ENCODE assay signal across 15 cellular contexts in genomic region chr17:82043507-82043906, GRCh38. TPM values are rescaled to one million over a fixed set of nuclear protein-coding genes. Genes with fewer than 3 reads are reported as not detected.
DNase-seq lines count a peak whose midpoint lies in the region; ATAC-seq, FAIRE-seq and TF ChIP-seq lines count a peak whose summit lies in the region.
"Had no signal": no experiment of that assay in that cellular context is flagged by ENCODE, and none has a peak within 500 bp of the region (broad histone marks: within the 10 kb centered on the region; RNA-seq: fewer than 3 reads in every experiment).

No MANE protein-coding gene starts in this region.

- peak overlapping the region; percentile 59; the same call in 1 of the 2 replicates for H2AFZ ChIP-seq in GM23338
- H2AFZ ChIP-seq in HCT116 (ENCODE audit: low read depth, low read length, poor library complexity, severe bottlenecking) = no peak overlapping the region
- H2AFZ ChIP-seq in K562 (ENCODE audit: low read depth, low read length) = peak overlapping the region; percentile 65
- peak overlapping the region; percentile 89 for H2AFZ ChIP-seq in neural progenitor cell (replicated peaks)

- TF ChIP-seq CTCF in GM23338 (conservative IDR thresholded peaks at IDR 0.05; ENCODE audit: low read depth in 2 of 2) (no peak), HCT116 (IDR thresholded peaks at IDR 0.05 in 2 of 3, conservative IDR thresholded peaks at IDR 0.05 in 1 of 3; ENCODE audit: borderline replicate concordance in 1 of 3, insufficient read depth in 1 of 3, low read depth in 2 of 3, low read length in 2 of 3) (no peak), K562 (IDR thresholded peaks at IDR 0.05 in 2 of 3, conservative IDR thresholded peaks at IDR 0.05 in 1 of 3; ENCODE audit: insufficient read depth in 2 of 3, low read depth in 1 of 3, low read length in 3 of 3) (0 out of 6 replicates have a peak, but pooled peaks of 1 of the 3 experiments have one; percentile 4), neural progenitor cell (IDR thresholded peaks at IDR 0.05) (no peak)

- no TSS peak for BruUV-seq in HCT116 (replicated peaks; lab: Mats Ljungman, UMichigan)
- BruUV-seq in K562 (replicated peaks; lab: Mats Ljungman, UMichigan) = no TSS peak

- 52% methylated on average over 16 of the region's 16 CpGs for WGBS in K562 (ENCODE audit: insufficient coverage, low coverage, missing lambda C conversion rate)

- POLR2A ChIA-PET in HCT116 (lab: Charles Lee) = no interaction called here
- POLR2A ChIA-PET in K562 (lab: Yijun Ruan, JAX) = interaction anchor here (0.7 to 1.7 kb wide), 3 partner anchors 9 to 1127 kb away, joined by 3 to 6 read pairs (median 5); no protein-coding TSS in a partner anchor

- no peaks in the 10 kb centered on the region for H3K9me3 ChIP-seq in HCT116 (ENCODE audit: control insufficient read depth in 1 of 2, insufficient read depth in 1 of 2, low read depth in 1 of 2, low read length in 2 of 2)
- H3K9me3 ChIP-seq in K562 (replicated peaks; ENCODE audit: control insufficient read depth, insufficient read depth, low read depth, low read length) = no peaks in the 10 kb centered on the region
- H3K9me3 ChIP-seq in neural progenitor cell (ENCODE audit: low read depth) = no peaks in the 10 kb centered on the region
- H3K9me3 ChIP-seq: BLaER1 treated with 17β-estradiol and CSF1 and Interleukin-3, amounts not matched to agents 10 nM and 100 nM; HAP-1 had no signal

- RAD21 ChIA-PET in HCT116 (lab: Charles Lee; ENCODE audit: low non-redundant PET in 1 of 2, low total read pairs in 2 of 2, uncharacterized antibody in 2 of 2, unreplicated experiment in 2 of 2) = no interaction called here

- no peaks in the 10 kb centered on the region for H3K36me3 ChIP-seq in GM23338 (ENCODE audit: insufficient read depth)
- peaks cover 3 to 7% of the 10 kb centered on the region in 2 experiments; a peak in 2 of 4 replicates for H3K36me3 ChIP-seq in HCT116 (ENCODE audit: control insufficient read depth in 1 of 2, insufficient read depth in 2 of 2, low read length in 2 of 2)
- H3K36me3 ChIP-seq in K562 (ENCODE audit: control insufficient read depth, insufficient read depth, low read length) = peaks cover 15% of the 10 kb centered on the region; the same call in 2 of the 3 replicates
- no peaks in the 10 kb centered on the region for H3K36me3 ChIP-seq in neural progenitor cell
- H3K36me3 ChIP-seq: HAP-1 had no signal

- no peaks in the 10 kb centered on the region for H3K4me1 ChIP-seq in GM23338 (ENCODE audit: insufficient read depth)
- H3K4me1 ChIP-seq in HCT116 (ENCODE audit: control insufficient read depth in 1 of 2, insufficient read depth in 2 of 2, low read length in 2 of 2) = no peaks in the 10 kb centered on the region
- H3K4me1 ChIP-seq in K562 (replicated peaks in 1 of 2; ENCODE audit: control insufficient read depth in 2 of 2, insufficient read depth in 2 of 2, low read length in 2 of 2) = peaks cover 0 to 52% of the 10 kb centered on the region in 2 experiments; a peak in 3 of 5 replicates
- H3K4me1 ChIP-seq in neural progenitor cell = no peaks in the 10 kb centered on the region

- H3K27me3 ChIP-seq in GM23338 (ENCODE audit: insufficient read depth) = no peaks in the 10 kb centered on the region
- H3K27me3 ChIP-seq in HCT116 (ENCODE audit: insufficient read depth, low read length) = no peaks in the 10 kb centered on the region
- H3K27me3 ChIP-seq in K562 (ENCODE audit: control insufficient read depth in 2 of 2, insufficient read depth in 2 of 2, low read length in 2 of 2) = no peaks in the 10 kb centered on the region
- H3K27me3 ChIP-seq in neural progenitor cell = no peaks in the 10 kb centered on the region
- H3K27me3 ChIP-seq: BLaER1 treated with 17β-estradiol and CSF1 and Interleukin-3, amounts not matched to agents 10 nM and 100 nM had no signal

- H3K9me3 Mint-ChIP-seq in GM23338 (no peaks in the 10 kb centered on the region; the same call in 2 of the 3 replicates), neural progenitor cell (peaks cover 9% of the 10 kb centered on the region)
- H3K9me3 Mint-ChIP-seq in activated CD4-positive, alpha-beta T cell treated with anti-CD3 and anti-CD28 coated beads, Interleukin-2, amount 10 ng/mL, durations not matched to agents 24 days and 14 days = no peaks in the 10 kb centered on the region

- CTCF ChIA-PET in HCT116 (lab: Charles Lee) = no interaction called here
- CTCF ChIA-PET in K562 (lab: Yijun Ruan, JAX; ENCODE audit: low intra/inter-chr PET ratio) = no interaction called here

- peaks cover 6% of the 10 kb centered on the region for H3K36me3 Mint-ChIP-seq in GM23338 (ENCODE audit: low read depth)
- peaks cover 6% of the 10 kb centered on the region for H3K36me3 Mint-ChIP-seq in neural progenitor cell
- H3K36me3 Mint-ChIP-seq in activated CD4-positive, alpha-beta T cell treated with anti-CD3 and anti-CD28 coated beads, Interleukin-2, amount 10 ng/mL, durations not matched to agents 24 days and 14 days (ENCODE audit: low read depth) = peaks cover 6% of the 10 kb centered on the region

- H3F3A ChIP-seq in GM23338 (replicated peaks; ENCODE audit: low read depth) = no peaks in the 10 kb centered on the region
- peaks cover 3% of the 10 kb centered on the region for H3F3A ChIP-seq in neural progenitor cell (ENCODE audit: low read depth)

- H3K27ac Mint-ChIP-seq in GM23338 (no peak overlapping the region), neural progenitor cell (no peak overlapping the region)
- H3K27ac Mint-ChIP-seq in activated CD4-positive, alpha-beta T cell treated with anti-CD3 and anti-CD28 coated beads, Interleukin-2, amount 10 ng/mL, durations not matched to agents 24 days and 14 days = no peak overlapping the region
- H3K27ac Mint-ChIP-seq: CD4-positive, CD25-positive, alpha-beta regulatory T cell had no signal

- TF ChIP-seq POLR2A in HCT116 (IDR thresholded peaks at IDR 0.05; ENCODE audit: borderline replicate concordance, extremely low read depth, insufficient read depth, insufficient read length) = no peak
- TF ChIP-seq POLR2A in K562 (conservative IDR thresholded peaks at IDR 0.05) = no peak

- no peak for TF ChIP-seq EP300 in K562 (IDR thresholded peaks at IDR 0.05; ENCODE audit: low read length)

- H3K4me2 ChIP-seq in GM23338 = no peak overlapping the region
- H3K4me2 ChIP-seq in HCT116 (ENCODE audit: low read length) = no peak overlapping the region
- no peak overlapping the region for H3K4me2 ChIP-seq in K562 (ENCODE audit: insufficient read depth, low read length)
- H3K4me2 ChIP-seq in neural progenitor cell = no peak overlapping the region
- H3K4me2 ChIP-seq: BLaER1 treated with 17β-estradiol and CSF1 and Interleukin-3, amounts not matched to agents 10 nM and 100 nM had no signal

- H3K9me2 ChIP-seq in GM23338 (ENCODE audit: insufficient read depth) (no peaks in the 10 kb centered on the region), HCT116 (ENCODE audit: insufficient read depth) (no peaks in the 10 kb centered on the region)

- H3K27me3 Mint-ChIP-seq in GM23338 (ENCODE audit: insufficient read depth, low read depth, poor library complexity) (peaks cover 15% of the 10 kb centered on the region), neural progenitor cell (ENCODE audit: insufficient read depth, low read depth) (peaks cover 6% of the 10 kb centered on the region)
- peaks cover 2% of the 10 kb centered on the region for H3K27me3 Mint-ChIP-seq in activated CD4-positive, alpha-beta T cell treated with anti-CD3 and anti-CD28 coated beads, Interleukin-2, amount 10 ng/mL, durations not matched to agents 24 days and 14 days
- H3K27me3 Mint-ChIP-seq: CD4-positive, CD25-positive, alpha-beta regulatory T cell had no signal

- H3K4me3 ChIP-seq in GM23338 (no peak overlapping the region), HCT116 (replicated peaks in 1 of 2; ENCODE audit: low read depth in 1 of 2, low read length in 2 of 2) (no peak overlapping the region), K562 (no peak overlapping the region), neural progenitor cell (no peak overlapping the region)
- H3K4me3 ChIP-seq: BLaER1 treated with 17β-estradiol and CSF1 and Interleukin-3, amounts not matched to agents 10 nM and 100 nM; HAP-1 had no signal

- peak; percentile 69 for DNase-seq in GM23338 (ENCODE audit: low spot score)
- no peak for DNase-seq in HCT116 (ENCODE audit: low read depth, low spot score)
- DNase-seq in K562 (ENCODE audit: extremely low read depth in 1 of 4, low spot score in 3 of 4) = no peak
- DNase-seq in neural progenitor cell (ENCODE audit: low spot score) = no peak
- no peak for DNase-seq in NCI-H146 (lab: John Stamatoyannopoulos, UW)
- no peak for DNase-seq in NCI-H2081 treated with DMSO at 0.1 percent for 48 hours (lab: John Stamatoyannopoulos, UW)
- no peak for DNase-seq in activated CD4-positive, alpha-beta T cell treated with anti-CD3 and anti-CD28 coated beads, Interleukin-2, amount 10 ng/mL, durations not matched to agents 24 days and 14 days
- DNase-seq: ACHN; CD4-positive, CD25-positive, alpha-beta regulatory T cell; DMS53; KBM-7 had no signal

- H4K20me1 ChIP-seq in GM23338 (replicated peaks; ENCODE audit: insufficient read depth) = no peaks in the 10 kb centered on the region
- no peaks in the 10 kb centered on the region for H4K20me1 ChIP-seq in HCT116 (ENCODE audit: insufficient read depth)
- H4K20me1 ChIP-seq in K562 (replicated peaks; ENCODE audit: control insufficient read depth, insufficient read depth, low read length) = no peaks in the 10 kb centered on the region
- no peaks in the 10 kb centered on the region for H4K20me1 ChIP-seq in neural progenitor cell (ENCODE audit: low read depth)

- intact Hi-C loops in HCT116 (cut with micrococcal nuclease) (no loop called here), K562 (cut with micrococcal nuclease) (no loop called here)
- intact Hi-C loops in activated CD4-positive, alpha-beta T cell treated with anti-CD3 and anti-CD28 coated beads, Interleukin-2, amount 10 ng/mL, durations not matched to agents 24 days and 14 days (cut with micrococcal nuclease) = no loop called here

- peaks cover 2% of the 10 kb centered on the region for H3K9me1 ChIP-seq in K562 (ENCODE audit: control insufficient read depth, insufficient read depth, low read length)

- TF ChIP-seq RAD21 in HCT116 (IDR thresholded peaks at IDR 0.05; ENCODE audit: low read depth) = no peak
- TF ChIP-seq RAD21 in K562 (CRISPR knock-in tag; conservative IDR thresholded peaks at IDR 0.05 in 1 of 2, IDR thresholded peaks at IDR 0.05 in 1 of 2) = no peak

- no peak for FAIRE-seq in K562 (lab: Jason Lieb, UNC)

- H3K4me1 Mint-ChIP-seq in GM23338 = peaks cover 17% of the 10 kb centered on the region
- H3K4me1 Mint-ChIP-seq in neural progenitor cell = peaks cover 24% of the 10 kb centered on the region
- H3K4me1 Mint-ChIP-seq in activated CD4-positive, alpha-beta T cell treated with anti-CD3 and anti-CD28 coated beads, Interleukin-2, amount 10 ng/mL, durations not matched to agents 24 days and 14 days = peaks cover 11% of the 10 kb centered on the region

- H3K9ac ChIP-seq in HCT116 (ENCODE audit: low read length) (no peak overlapping the region), K562 (ENCODE audit: insufficient read depth in 1 of 2, low read depth in 2 of 2, low read length in 2 of 2) (peak overlapping the region in 1 of 2 experiments; percentile 74; a peak in 2 of 4 replicates), neural progenitor cell (no peak overlapping the region)
- H3K9ac ChIP-seq: BLaER1 treated with 17β-estradiol and CSF1 and Interleukin-3, amounts not matched to agents 10 nM and 100 nM had no signal

- H3K79me2 ChIP-seq in GM23338 (replicated peaks; ENCODE audit: insufficient read depth) (no peaks in the 10 kb centered on the region), HCT116 (ENCODE audit: insufficient read depth, low read length) (no peaks in the 10 kb centered on the region), K562 (ENCODE audit: control insufficient read depth, insufficient read depth, low read length) (no peaks in the 10 kb centered on the region), neural progenitor cell (ENCODE audit: low read depth) (no peaks in the 10 kb centered on the region)

- in situ Hi-C loops in K562 (cut with MboI) = no loop called here

- H3K27ac ChIP-seq in GM23338 (ENCODE audit: low read depth) = no peak overlapping the region
- H3K27ac ChIP-seq in HCT116 (ENCODE audit: low read depth, low read length) = no peak overlapping the region
- H3K27ac ChIP-seq in K562 (ENCODE audit: extremely low read depth, low read depth, low read length) = no peak overlapping the region
- H3K27ac ChIP-seq in neural progenitor cell = no peak overlapping the region
- H3K27ac ChIP-seq: BLaER1 treated with 17β-estradiol and CSF1 and Interleukin-3, amounts not matched to agents 10 nM and 100 nM; HL-60 had no signal

- H3K4me3 Mint-ChIP-seq in GM23338 (no peak overlapping the region), neural progenitor cell (no peak overlapping the region)
- no peak overlapping the region for H3K4me3 Mint-ChIP-seq in activated CD4-positive, alpha-beta T cell treated with anti-CD3 and anti-CD28 coated beads, Interleukin-2, amount 10 ng/mL, durations not matched to agents 24 days and 14 days

- ATAC-seq in GM23338 (peak; percentile 81), HCT116 (peak; percentile 30; the same call in 1 of the 2 replicates), K562 (peak; percentile 75)

RNA-seq across cellular contexts. Expression of gene DCXR, which starts 6.0 kb away (rescaled TPM):
- total RNA-seq in GM23338 (2014; rRNA removed; shearing (Covaris generic)) = 84.8 and 86.9 TPM in 2 replicates
- polyA plus RNA-seq in GM23338 (2016; fragmentation: Nextera tagmentation; extraction: Ambion mirVana) (137 and 147 TPM in 2 replicates), K562 (2011; rRNA removed) (156 and 201 TPM in 2 replicates), K562 (2014; fragmentation: Illumina TruSeq; extraction: Trizol) (243 and 274 TPM in 2 replicates), K562 (2014; fragmentation: Nextera tagmentation; extraction: Ambion mirVana) (10 to 100 TPM; 21.3 to 50.3 TPM), K562 (2014; rRNA removed) (229 and 261 TPM in 2 replicates)
- total RNA-seq in HCT116 (2021; ENCODE audit: unreplicated experiment) (306 TPM), K562 (2014; rRNA removed) (165 and 194 TPM in 2 replicates), K562 (2014; rRNA removed; fragmentation: Illumina TruSeq; extraction: Trizol) (41.1 and 66.0 TPM in 2 replicates), K562 (2015; rRNA removed; fragmentation: Illumina TruSeq; extraction: Trizol) (76.0 and 90.0 TPM in 2 replicates), K562 (2021) (235 and 256 TPM in 2 replicates), neural progenitor cell (ENCODE audit: low replicate concordance) (36.5 and 64.9 TPM in 2 replicates)
- polyA plus RNA-seq in HCT116 (2012) = 324 and 351 TPM in 2 replicates
- total RNA-seq in K562 (2011; cell fraction: chromatin; rRNA removed; ENCODE audit: low replicate concordance) = 78.8 and 254 TPM in 2 replicates
- 329 and 354 TPM in 2 replicates for total RNA-seq in K562 (2011; cell fraction: nucleolus; rRNA removed)
- 133 and 150 TPM in 2 replicates for total RNA-seq in K562 (2011; cell fraction: nucleoplasm; rRNA removed)
- 404 and 845 TPM in 2 replicates for polyA plus RNA-seq in K562 (2011; cell fraction: cytosol; rRNA removed)
- polyA plus RNA-seq in K562 (2011; cell fraction: nucleus; rRNA removed) = 611 and 714 TPM in 2 replicates
- 229 and 244 TPM in 2 replicates for polyA plus RNA-seq in K562 (2012)
- 34.8 and 73.6 TPM in 2 replicates for polyA minus RNA-seq in K562 (2011; rRNA and poly(A)+ RNA removed)
- polyA minus RNA-seq in K562 (2011; cell fraction: cytosol; rRNA and poly(A)+ RNA removed) = 67.3 and 81.5 TPM in 2 replicates
- 104 and 111 TPM in 2 replicates for polyA minus RNA-seq in K562 (2011; cell fraction: nucleus; rRNA and poly(A)+ RNA removed)
- total RNA-seq in activated CD4-positive, alpha-beta T cell treated with anti-CD3 and anti-CD28 coated beads, Interleukin-2, amount 10 ng/mL, durations not matched to agents 24 days and 14 days = 128 TPM in 2 replicates

RNA-seq across cellular contexts. Expression of gene RFNG, which starts 8.1 kb away (rescaled TPM):
- total RNA-seq in GM23338 (2014; rRNA removed; shearing (Covaris generic)) = 36.9 and 44.7 TPM in 2 replicates
- 18.0 and 18.9 TPM in 2 replicates for polyA plus RNA-seq in GM23338 (2016; fragmentation: Nextera tagmentation; extraction: Ambion mirVana)
- total RNA-seq in HCT116 (2021; ENCODE audit: unreplicated experiment) = 52.0 TPM
- polyA plus RNA-seq in HCT116 (2012) = 53.5 and 62.2 TPM in 2 replicates
- 23.1 and 61.7 TPM in 2 replicates for total RNA-seq in K562 (2011; cell fraction: chromatin; rRNA removed; ENCODE audit: low replicate concordance)
- 74.4 and 74.9 TPM in 2 replicates for total RNA-seq in K562 (2011; cell fraction: nucleolus; rRNA removed)
- total RNA-seq in K562 (2011; cell fraction: nucleoplasm; rRNA removed) = 36.5 and 40.5 TPM in 2 replicates
- 23.6 and 28.4 TPM in 2 replicates for total RNA-seq in K562 (2014; rRNA removed)
- 6.5 and 9.5 TPM in 2 replicates for total RNA-seq in K562 (2014; rRNA removed; fragmentation: Illumina TruSeq; extraction: Trizol)
- 11.1 and 14.3 TPM in 2 replicates for total RNA-seq in K562 (2015; rRNA removed; fragmentation: Illumina TruSeq; extraction: Trizol)
- 26.9 and 30.2 TPM in 2 replicates for total RNA-seq in K562 (2021)
- 9.2 and 17.2 TPM in 2 replicates for polyA plus RNA-seq in K562 (2011; rRNA removed)
- polyA plus RNA-seq in K562 (2011; cell fraction: cytosol; rRNA removed) = 12.2 and 23.8 TPM in 2 replicates
- 144 and 164 TPM in 2 replicates for polyA plus RNA-seq in K562 (2011; cell fraction: nucleus; rRNA removed)
- polyA plus RNA-seq in K562 (2012) = 16.9 and 35.2 TPM in 2 replicates
- 9.0 and 18.5 TPM in 2 replicates for polyA plus RNA-seq in K562 (2014; fragmentation: Illumina TruSeq; extraction: Trizol)
- polyA plus RNA-seq in K562 (2014; fragmentation: Nextera tagmentation; extraction: Ambion mirVana) = under 1 TPM; 0.32 to 0.66 TPM
- 32.6 and 32.8 TPM in 2 replicates for polyA plus RNA-seq in K562 (2014; rRNA removed)
- polyA minus RNA-seq in K562 (2011; rRNA and poly(A)+ RNA removed) = 2.0 TPM in 2 replicates
- polyA minus RNA-seq in K562 (2011; cell fraction: cytosol; rRNA and poly(A)+ RNA removed) = 11.7 and 13.1 TPM in 2 replicates
- 11.4 and 14.3 TPM in 2 replicates for polyA minus RNA-seq in K562 (2011; cell fraction: nucleus; rRNA and poly(A)+ RNA removed)
- total RNA-seq in neural progenitor cell (ENCODE audit: low replicate concordance) = 13.6 and 41.0 TPM in 2 replicates
- total RNA-seq in activated CD4-positive, alpha-beta T cell treated with anti-CD3 and anti-CD28 coated beads, Interleukin-2, amount 10 ng/mL, durations not matched to agents 24 days and 14 days = 21.4 and 30.8 TPM in 2 replicates

RNA-seq across cellular contexts. Expression of gene GPS1, which starts 8.2 kb away (rescaled TPM):
- 228 and 242 TPM in 2 replicates for total RNA-seq in GM23338 (2014; rRNA removed; shearing (Covaris generic))
- polyA plus RNA-seq in GM23338 (2016; fragmentation: Nextera tagmentation; extraction: Ambion mirVana) = 136 and 148 TPM in 2 replicates
- total RNA-seq in HCT116 (2021; ENCODE audit: unreplicated experiment) = 205 TPM
- polyA plus RNA-seq in HCT116 (2012) = 154 and 156 TPM in 2 replicates
- total RNA-seq in K562 (2011; cell fraction: chromatin; rRNA removed; ENCODE audit: low replicate concordance) = 57.5 and 207 TPM in 2 replicates
- total RNA-seq in K562 (2011; cell fraction: nucleolus; rRNA removed) = 178 and 205 TPM in 2 replicates
- 87.8 and 88.8 TPM in 2 replicates for total RNA-seq in K562 (2011; cell fraction: nucleoplasm; rRNA removed)
- 137 and 183 TPM in 2 replicates for total RNA-seq in K562 (2014; rRNA removed)
- total RNA-seq in K562 (2014; rRNA removed; fragmentation: Illumina TruSeq; extraction: Trizol) = 17.5 and 26.3 TPM in 2 replicates
- 69.9 and 72.5 TPM in 2 replicates for total RNA-seq in K562 (2015; rRNA removed; fragmentation: Illumina TruSeq; extraction: Trizol)
- total RNA-seq in K562 (2021) = 162 and 167 TPM in 2 replicates
- 57.0 and 88.5 TPM in 2 replicates for polyA plus RNA-seq in K562 (2011; rRNA removed)
- polyA plus RNA-seq in K562 (2011; cell fraction: cytosol; rRNA removed) = 94.2 and 226 TPM in 2 replicates
- 212 and 255 TPM in 2 replicates for polyA plus RNA-seq in K562 (2011; cell fraction: nucleus; rRNA removed)
- 103 and 115 TPM in 2 replicates for polyA plus RNA-seq in K562 (2012)
- polyA plus RNA-seq in K562 (2014; fragmentation: Illumina TruSeq; extraction: Trizol) = 74.5 and 111 TPM in 2 replicates
- polyA plus RNA-seq in K562 (2014; fragmentation: Nextera tagmentation; extraction: Ambion mirVana) = 10 to 100 TPM in 1 of 2 experiments, 1 to 10 TPM in 1; 3.1 to 13.4 TPM
- 112 and 123 TPM in 2 replicates for polyA plus RNA-seq in K562 (2014; rRNA removed)
- polyA minus RNA-seq in K562 (2011; rRNA and poly(A)+ RNA removed) = 31.9 and 46.4 TPM in 2 replicates
- polyA minus RNA-seq in K562 (2011; cell fraction: cytosol; rRNA and poly(A)+ RNA removed) = 71.4 and 74.6 TPM in 2 replicates
- 72.3 and 75.2 TPM in 2 replicates for polyA minus RNA-seq in K562 (2011; cell fraction: nucleus; rRNA and poly(A)+ RNA removed)
- 86.6 and 174 TPM in 2 replicates for total RNA-seq in neural progenitor cell (ENCODE audit: low replicate concordance)
- total RNA-seq in activated CD4-positive, alpha-beta T cell treated with anti-CD3 and anti-CD28 coated beads, Interleukin-2, amount 10 ng/mL, durations not matched to agents 24 days and 14 days = 117 and 118 TPM in 2 replicates

RNA-seq across cellular contexts. Expression of gene RAC3, which starts 12.0 kb away (rescaled TPM):
- total RNA-seq in GM23338 (2014; rRNA removed; shearing (Covaris generic)) = 211 and 293 TPM in 2 replicates
- polyA plus RNA-seq in GM23338 (2016; fragmentation: Nextera tagmentation; extraction: Ambion mirVana) = 31.5 and 35.6 TPM in 2 replicates
- total RNA-seq in HCT116 (2021; ENCODE audit: unreplicated experiment) = 120 TPM
- polyA plus RNA-seq in HCT116 (2012) = 114 and 123 TPM in 2 replicates
- total RNA-seq in K562 (2011; cell fraction: chromatin; rRNA removed; ENCODE audit: low replicate concordance) = 19.4 and 85.2 TPM in 2 replicates
- total RNA-seq in K562 (2011; cell fraction: nucleolus; rRNA removed) = 134 and 179 TPM in 2 replicates
- total RNA-seq in K562 (2011; cell fraction: nucleoplasm; rRNA removed) = 71.3 and 86.0 TPM in 2 replicates
- 292 and 377 TPM in 2 replicates for total RNA-seq in K562 (2014; rRNA removed)
- total RNA-seq in K562 (2014; rRNA removed; fragmentation: Illumina TruSeq; extraction: Trizol) = 21.8 and 30.5 TPM in 2 replicates
- 91.3 and 98.6 TPM in 2 replicates for total RNA-seq in K562 (2015; rRNA removed; fragmentation: Illumina TruSeq; extraction: Trizol)
- total RNA-seq in K562 (2021) = 133 and 139 TPM in 2 replicates
- polyA plus RNA-seq in K562 (2011; rRNA removed) = 118 and 135 TPM in 2 replicates
- polyA plus RNA-seq in K562 (2011; cell fraction: cytosol; rRNA removed) = 275 and 623 TPM in 2 replicates
- 159 and 273 TPM in 2 replicates for polyA plus RNA-seq in K562 (2011; cell fraction: nucleus; rRNA removed)
- polyA plus RNA-seq in K562 (2012) = 51.3 and 82.3 TPM in 2 replicates
- 137 and 193 TPM in 2 replicates for polyA plus RNA-seq in K562 (2014; fragmentation: Illumina TruSeq; extraction: Trizol)
- polyA plus RNA-seq in K562 (2014; fragmentation: Nextera tagmentation; extraction: Ambion mirVana) = under 1 TPM; 0.23 to 0.28 TPM
- polyA plus RNA-seq in K562 (2014; rRNA removed) = 281 and 307 TPM in 2 replicates
- polyA minus RNA-seq in K562 (2011; rRNA and poly(A)+ RNA removed) = 16.0 and 29.2 TPM in 2 replicates
- polyA minus RNA-seq in K562 (2011; cell fraction: cytosol; rRNA and poly(A)+ RNA removed) = 66.2 and 68.0 TPM in 2 replicates
- 52.2 and 55.2 TPM in 2 replicates for polyA minus RNA-seq in K562 (2011; cell fraction: nucleus; rRNA and poly(A)+ RNA removed)
- total RNA-seq in neural progenitor cell (ENCODE audit: low replicate concordance) = 31.6 and 81.2 TPM in 2 replicates
- total RNA-seq in activated CD4-positive, alpha-beta T cell treated with anti-CD3 and anti-CD28 coated beads, Interleukin-2, amount 10 ng/mL, durations not matched to agents 24 days and 14 days = 11.5 and 12.1 TPM in 2 replicates
- total RNA-seq: A172 had no signal

RNA-seq across cellular contexts. Expression of gene LRRC45, which starts 20.4 kb away (rescaled TPM):
- total RNA-seq in GM23338 (2014; rRNA removed; shearing (Covaris generic)) = 40.7 and 41.6 TPM in 2 replicates
- polyA plus RNA-seq in GM23338 (2016; fragmentation: Nextera tagmentation; extraction: Ambion mirVana) = 16.1 and 17.6 TPM in 2 replicates
- total RNA-seq in HCT116 (2021; ENCODE audit: unreplicated experiment) = 40.1 TPM
- 17.3 and 17.4 TPM in 2 replicates for polyA plus RNA-seq in HCT116 (2012)
- 25.2 and 72.7 TPM in 2 replicates for total RNA-seq in K562 (2011; cell fraction: chromatin; rRNA removed; ENCODE audit: low replicate concordance)
- total RNA-seq in K562 (2011; cell fraction: nucleolus; rRNA removed) = 47.9 and 57.9 TPM in 2 replicates
- 27.0 and 29.0 TPM in 2 replicates for total RNA-seq in K562 (2011; cell fraction: nucleoplasm; rRNA removed)
- total RNA-seq in K562 (2014; rRNA removed) = 21.5 and 21.7 TPM in 2 replicates
- 1.8 and 3.5 TPM in 2 replicates for total RNA-seq in K562 (2014; rRNA removed; fragmentation: Illumina TruSeq; extraction: Trizol)
- total RNA-seq in K562 (2015; rRNA removed; fragmentation: Illumina TruSeq; extraction: Trizol) = 11.2 and 13.1 TPM in 2 replicates
- total RNA-seq in K562 (2021) = 16.6 and 19.1 TPM in 2 replicates
- 7.2 and 10.4 TPM in 2 replicates for polyA plus RNA-seq in K562 (2011; rRNA removed)
- 6.3 and 10.0 TPM in 2 replicates for polyA plus RNA-seq in K562 (2011; cell fraction: cytosol; rRNA removed)
- polyA plus RNA-seq in K562 (2011; cell fraction: nucleus; rRNA removed) = 87.0 and 113 TPM in 2 replicates
- 12.2 and 13.1 TPM in 2 replicates for polyA plus RNA-seq in K562 (2012)
- polyA plus RNA-seq in K562 (2014; fragmentation: Illumina TruSeq; extraction: Trizol) = 4.2 and 4.3 TPM in 2 replicates
- not detected for polyA plus RNA-seq in K562 (2014; fragmentation: Nextera tagmentation; extraction: Ambion mirVana)
- 18.4 and 26.6 TPM in 2 replicates for polyA plus RNA-seq in K562 (2014; rRNA removed)
- polyA minus RNA-seq in K562 (2011; rRNA and poly(A)+ RNA removed) = 2.0 and 4.1 TPM in 2 replicates
- 5.8 and 7.1 TPM in 2 replicates for polyA minus RNA-seq in K562 (2011; cell fraction: cytosol; rRNA and poly(A)+ RNA removed)
- polyA minus RNA-seq in K562 (2011; cell fraction: nucleus; rRNA and poly(A)+ RNA removed) = 21.4 and 23.9 TPM in 2 replicates
- 15.4 and 46.7 TPM in 2 replicates for total RNA-seq in neural progenitor cell (ENCODE audit: low replicate concordance)
- 39.0 and 40.6 TPM in 2 replicates for total RNA-seq in activated CD4-positive, alpha-beta T cell treated with anti-CD3 and anti-CD28 coated beads, Interleukin-2, amount 10 ng/mL, durations not matched to agents 24 days and 14 days

Comparison
In these comparisons a context has a peak if more than half of its experiments do, and no peak if none do; other contexts are left out.
1. ATAC-seq: peak in every context shown above with its lines; median percentile 81 in GM23338; 75 in K562; 30 in HCT116.